In the genomic region with DNA sequence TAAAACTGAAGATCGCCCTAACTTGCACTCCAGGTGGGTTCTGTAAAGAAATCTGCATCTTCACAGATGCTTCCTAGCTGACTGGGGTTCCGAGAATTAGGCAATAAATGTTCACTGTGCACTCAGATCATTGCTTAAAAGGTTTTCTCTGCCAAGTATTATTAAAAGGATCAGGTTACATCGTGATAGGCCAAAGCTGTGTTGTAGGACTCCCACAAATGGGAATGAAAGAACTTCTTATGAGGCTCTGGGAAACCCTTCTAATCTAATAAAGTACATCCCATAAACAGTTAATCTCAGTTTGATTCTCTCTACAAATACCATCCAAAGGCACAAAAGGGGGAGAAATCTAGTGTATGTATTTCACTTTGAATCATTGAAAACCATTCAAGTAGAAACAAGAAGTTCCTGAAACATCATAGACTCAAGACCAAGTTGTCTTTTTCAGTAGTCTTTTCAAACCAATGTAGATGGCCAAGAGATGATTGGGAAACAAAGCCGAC, we compare ENCODE assay signal across 1 cellular context.
TF ChIP-seq lines count a peak whose summit lies in the region.

No MANE protein-coding gene starts in this region.

TF ChIP-seq in HEK293, 187 proteins besides CTCF, POLR2A, EP300 and RAD21 (continued from another document):
- TF ChIP-seq, protein P1, sequence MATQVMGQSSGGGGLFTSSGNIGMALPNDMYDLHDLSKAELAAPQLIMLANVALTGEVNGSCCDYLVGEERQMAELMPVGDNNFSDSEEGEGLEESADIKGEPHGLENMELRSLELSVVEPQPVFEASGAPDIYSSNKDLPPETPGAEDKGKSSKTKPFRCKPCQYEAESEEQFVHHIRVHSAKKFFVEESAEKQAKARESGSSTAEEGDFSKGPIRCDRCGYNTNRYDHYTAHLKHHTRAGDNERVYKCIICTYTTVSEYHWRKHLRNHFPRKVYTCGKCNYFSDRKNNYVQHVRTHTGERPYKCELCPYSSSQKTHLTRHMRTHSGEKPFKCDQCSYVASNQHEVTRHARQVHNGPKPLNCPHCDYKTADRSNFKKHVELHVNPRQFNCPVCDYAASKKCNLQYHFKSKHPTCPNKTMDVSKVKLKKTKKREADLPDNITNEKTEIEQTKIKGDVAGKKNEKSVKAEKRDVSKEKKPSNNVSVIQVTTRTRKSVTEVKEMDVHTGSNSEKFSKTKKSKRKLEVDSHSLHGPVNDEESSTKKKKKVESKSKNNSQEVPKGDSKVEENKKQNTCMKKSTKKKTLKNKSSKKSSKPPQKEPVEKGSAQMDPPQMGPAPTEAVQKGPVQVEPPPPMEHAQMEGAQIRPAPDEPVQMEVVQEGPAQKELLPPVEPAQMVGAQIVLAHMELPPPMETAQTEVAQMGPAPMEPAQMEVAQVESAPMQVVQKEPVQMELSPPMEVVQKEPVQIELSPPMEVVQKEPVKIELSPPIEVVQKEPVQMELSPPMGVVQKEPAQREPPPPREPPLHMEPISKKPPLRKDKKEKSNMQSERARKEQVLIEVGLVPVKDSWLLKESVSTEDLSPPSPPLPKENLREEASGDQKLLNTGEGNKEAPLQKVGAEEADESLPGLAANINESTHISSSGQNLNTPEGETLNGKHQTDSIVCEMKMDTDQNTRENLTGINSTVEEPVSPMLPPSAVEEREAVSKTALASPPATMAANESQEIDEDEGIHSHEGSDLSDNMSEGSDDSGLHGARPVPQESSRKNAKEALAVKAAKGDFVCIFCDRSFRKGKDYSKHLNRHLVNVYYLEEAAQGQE (tag by site-specific recombination; IDR thresholded peaks at IDR 0.05) = no peak
- no peak for TF ChIP-seq ZBTB48 (tag by site-specific recombination; IDR thresholded peaks at IDR 0.05)
- TF ChIP-seq ZSCAN23 (tag by site-specific recombination; IDR thresholded peaks at IDR 0.05) = no peak
- TF ChIP-seq SCRT1 (tag by site-specific recombination; IDR thresholded peaks at IDR 0.05; ENCODE audit: borderline replicate concordance) = no peak
- TF ChIP-seq ZNF571 (tag by site-specific recombination; IDR thresholded peaks at IDR 0.05) = no peak
- TF ChIP-seq ZNF621 (tag by site-specific recombination; IDR thresholded peaks at IDR 0.05) = no peak
- TF ChIP-seq ZNF776 (tag by site-specific recombination; IDR thresholded peaks at IDR 0.05; ENCODE audit: borderline replicate concordance) = no peak
- TF ChIP-seq ZNF140 (tag by site-specific recombination; IDR thresholded peaks at IDR 0.05) = no peak
- TF ChIP-seq ZNF747 (tag by site-specific recombination; IDR thresholded peaks at IDR 0.05) = no peak
- TF ChIP-seq ZNF529 (tag by site-specific recombination; IDR thresholded peaks at IDR 0.05; ENCODE audit: insufficient replicate concordance) = no peak
